In the genomic region with DNA sequence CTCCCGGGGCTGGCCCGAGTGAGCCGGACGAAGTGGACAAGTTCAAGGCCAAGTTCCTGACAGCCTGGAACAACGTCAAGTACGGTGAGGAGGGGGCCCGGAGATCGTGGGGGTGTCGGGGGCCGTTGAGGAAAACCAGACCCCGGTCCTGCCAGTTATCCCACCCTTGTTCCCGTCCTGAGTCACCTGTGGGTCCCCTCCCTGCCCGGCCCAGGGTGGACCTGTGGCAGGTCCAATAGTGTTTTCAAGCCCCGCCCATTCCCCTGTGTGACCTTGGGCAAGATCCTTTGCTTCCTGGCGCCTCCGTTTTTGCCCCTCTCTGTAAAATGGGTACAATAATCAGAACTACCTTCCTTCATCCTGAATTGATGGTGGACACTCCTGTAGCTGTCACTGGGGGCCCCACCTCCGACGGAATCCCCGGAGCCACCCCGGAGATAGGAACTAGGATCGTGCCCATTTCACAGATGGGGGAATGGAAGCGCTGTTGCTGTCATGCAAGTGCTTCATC, we compare ENCODE assay signal across 7 cellular contexts. TPM values are rescaled to one million over a fixed set of nuclear protein-coding genes. Genes with fewer than 3 reads are reported as not detected.
DNase-seq lines count a peak whose midpoint lies in the region; FAIRE-seq and TF ChIP-seq lines count a peak whose summit lies in the region.

No MANE protein-coding gene starts in this region.

- H3K4me1 ChIP-seq in iPS DF 6.9 (ENCODE audit: control insufficient read depth, insufficient read depth, low read length) (peaks cover 4% of the 10 kb centered on the region; the same call in 1 of the 2 replicates), small intestine (ENCODE audit: control insufficient read depth in 2 of 2, insufficient read depth in 1 of 2, low read depth in 1 of 2, low read length in 1 of 2) (peaks cover 0 to 3% of the 10 kb centered on the region in 2 donors)

- no peak for TF ChIP-seq POLR2A in H54 (IDR thresholded peaks at IDR 0.05; ENCODE audit: low read depth, low read length)

- in situ Hi-C loops in GM13976 (cut with MboI; ENCODE audit: low sequenced_read_pairs, unreplicated experiment): no loop called here

- FAIRE-seq in small intestine (lab: Jason Lieb, UNC) (no peak), H54 (lab: Jason Lieb, UNC) (no peak)

- TF ChIP-seq CTCF in GM13976 (IDR thresholded peaks at IDR 0.05; ENCODE audit: borderline replicate concordance, control extremely low read depth, extremely low read depth, insufficient read depth, missing control alignments) (no peak), HL-60 (IDR thresholded peaks at IDR 0.05; ENCODE audit: insufficient read depth, low read length) (no peak)

- H3K27me3 Mint-ChIP-seq in activated naive CD4-positive, alpha-beta T cell treated with anti-CD3 and anti-CD28 coated beads, Interleukin-2, amount 50 U/mL, for 24 hours: no peaks in the 10 kb centered on the region

- H3K9me3 Mint-ChIP-seq in activated naive CD4-positive, alpha-beta T cell treated with anti-CD3 and anti-CD28 coated beads, Interleukin-2, amount 50 U/mL, for 24 hours: no peaks in the 10 kb centered on the region

- H3K36me3 Mint-ChIP-seq in activated naive CD4-positive, alpha-beta T cell treated with anti-CD3 and anti-CD28 coated beads, Interleukin-2, amount 50 U/mL, for 24 hours: no peaks in the 10 kb centered on the region

- H3K36me3 ChIP-seq in iPS DF 6.9 (ENCODE audit: control insufficient read depth, insufficient read depth, low read length): peaks cover 15% of the 10 kb centered on the region
- H3K36me3 ChIP-seq in small intestine (ENCODE audit: control insufficient read depth in 2 of 2, insufficient read depth in 2 of 2, low read length in 2 of 2): peaks cover 9 to 11% of the 10 kb centered on the region in 2 donors

- peak overlapping the region; percentile 85 for H3K27ac Mint-ChIP-seq in activated naive CD4-positive, alpha-beta T cell treated with anti-CD3 and anti-CD28 coated beads, Interleukin-2, amount 50 U/mL, for 24 hours

- H3K27me3 ChIP-seq in HL-60 (ENCODE audit: insufficient read depth, poor library complexity, severe bottlenecking): no peaks in the 10 kb centered on the region
- no peaks in the 10 kb centered on the region for H3K27me3 ChIP-seq in iPS DF 6.9 (ENCODE audit: control insufficient read depth, insufficient read depth, low read length)
- no peaks in the 10 kb centered on the region for H3K27me3 ChIP-seq in small intestine (ENCODE audit: control insufficient read depth in 2 of 2, insufficient read depth in 2 of 2, low read length in 2 of 2)

- DNase-seq in GM13976 (ENCODE audit: low spot score): peak; percentile 54
- peak in 1 of 2 experiments; percentile 33 for DNase-seq in HL-60 (ENCODE audit: low read depth in 1 of 2, low spot score in 1 of 2)
- no peak for DNase-seq in iPS DF 6.9 (ENCODE audit: low read depth, low spot score)
- DNase-seq in small intestine: peak; percentile 84
- no peak for DNase-seq in H54 (ENCODE audit: insufficient read length, low spot score)
- DNase-seq in kidney tubule cell (ENCODE audit: low spot score): no peak

- H3K4me3 ChIP-seq in HL-60 (replicated peaks; ENCODE audit: insufficient read depth, low read length) (peak overlapping the region; percentile 72), iPS DF 6.9 (ENCODE audit: low read length) (peak overlapping the region; percentile 98), small intestine (ENCODE audit: low read depth in 1 of 2, low read length in 2 of 2) (peak overlapping the region; percentile 95 to 98)

- peak overlapping the region; percentile 68 for H3K27ac ChIP-seq in HL-60 (replicated peaks)
- H3K27ac ChIP-seq in iPS DF 6.9 (ENCODE audit: low read length): no peak overlapping the region
- peak overlapping the region; percentile 91 for H3K27ac ChIP-seq in small intestine (ENCODE audit: low read depth in 1 of 2, low read length in 1 of 2)

- H3K9me3 ChIP-seq in iPS DF 6.9 (ENCODE audit: control insufficient read depth, insufficient read depth, low read length): no peaks in the 10 kb centered on the region
- no peaks in the 10 kb centered on the region for H3K9me3 ChIP-seq in small intestine (ENCODE audit: control insufficient read depth, low read depth)

- peaks cover 20% of the 10 kb centered on the region for H3K4me1 Mint-ChIP-seq in activated naive CD4-positive, alpha-beta T cell treated with anti-CD3 and anti-CD28 coated beads, Interleukin-2, amount 50 U/mL, for 24 hours

- H3K4me3 Mint-ChIP-seq in activated naive CD4-positive, alpha-beta T cell treated with anti-CD3 and anti-CD28 coated beads, Interleukin-2, amount 50 U/mL, for 24 hours: peak overlapping the region; percentile 90

- no CpG with 5 or more reads among the region's 22 CpGs for WGBS in iPS DF 6.9 (ENCODE audit: insufficient coverage, insufficient read length)
- 3 to 20% (median 7%) methylated on average over 19 to 22 of the region's 22 CpGs for WGBS in small intestine, 3 donors

RNA-seq across cellular contexts. Expression of a gene that starts 0.6 kb away (rescaled TPM):
- 100 to 1,000 TPM in 2 of 3 donors, 10 to 100 TPM in 1; 49.0 to 181 (median 161) TPM for polyA plus RNA-seq in small intestine

RNA-seq across cellular contexts. Expression of a gene that starts 21.5 kb away (rescaled TPM):
- polyA plus RNA-seq in small intestine: 10 to 100 TPM; 14.8 to 18.2 (median 18.1) TPM

RNA-seq across cellular contexts. Expression of a gene that starts 24.5 kb away (rescaled TPM):
- 10 to 100 TPM; 13.0 to 19.0 (median 15.4) TPM for polyA plus RNA-seq in small intestine

RNA-seq across cellular contexts. Expression of a gene that starts 27.1 kb away (rescaled TPM):
- polyA plus RNA-seq in small intestine: under 1 TPM in 1 of 3 donors, not detected in 2; 0.09 TPM

RNA-seq across cellular contexts. Expression of a gene that starts 41.1 kb away (rescaled TPM):
- 10 to 100 TPM; 44.0 to 73.8 (median 68.9) TPM for polyA plus RNA-seq in small intestine

Comparison
In these comparisons a context has a peak if more than half of its experiments do, and no peak if none do; other contexts are left out.
1. DNase-seq: peak in GM13976 (single experiment) and small intestine (single experiment); none in iPS DF 6.9 (single experiment), H54 (single experiment) and kidney tubule cell (single experiment).
2. Peak in every context shown above with its lines, with median percentiles within 50 percentile points of each other: H3K4me3 ChIP-seq.